14 cellular contexts compared by ENCODE assay signal in the genomic region with DNA sequence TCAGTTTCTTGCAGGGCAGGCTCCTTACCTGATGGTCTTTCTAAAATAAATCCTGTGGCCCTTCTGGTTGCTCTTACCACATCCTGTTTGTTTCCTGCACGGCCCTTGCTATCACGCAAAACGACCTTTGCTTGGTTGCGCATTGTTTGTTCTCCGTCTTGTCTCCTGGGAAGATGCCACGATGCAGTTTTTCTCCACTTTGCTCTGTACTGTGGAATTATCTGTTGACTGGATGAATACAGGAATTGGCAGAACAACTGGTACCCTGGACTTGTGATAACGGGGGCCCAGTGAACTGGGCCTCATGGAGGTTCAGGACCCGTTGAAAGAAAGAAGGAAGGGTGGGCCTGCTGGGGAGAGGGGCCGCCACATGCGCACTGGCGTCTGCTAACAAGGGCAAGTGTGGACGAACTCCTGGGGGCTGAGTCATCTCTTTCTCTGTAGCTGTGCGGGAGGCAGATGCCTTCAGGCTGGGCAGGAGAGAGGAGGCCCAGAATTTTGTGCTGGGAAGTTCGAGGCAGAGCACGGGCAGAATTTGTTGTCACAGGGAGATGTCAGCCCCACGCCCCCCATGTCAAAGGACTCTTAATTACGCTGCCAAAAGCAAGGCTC.
"Had no signal": no experiment of that assay in that cellular context is flagged by ENCODE, and none has a peak within 500 bp of the region (broad histone marks: within the 10 kb centered on the region; RNA-seq: fewer than 3 reads in every experiment).

No MANE protein-coding gene starts in this region.

- H3K4me3 ChIP-seq: esophagus muscularis mucosa, suprapubic skin had no signal

- H3K27me3 ChIP-seq: brain microvascular endothelial cell had no signal

- H3K36me3 ChIP-seq: brain microvascular endothelial cell, esophagus muscularis mucosa, suprapubic skin had no signal

- ATAC-seq: left colon; natural killer cell treated with Interleukin-12 subunit alpha and Interleukin-12 subunit beta and Interleukin-15 and Interleukin-18, amount 100 ng/mL, for 72 hours; stimulated activated naive CD8-positive, alpha-beta T cell treated with anti-CD3 and anti-CD28 coated beads, Interleukin-15, Interleukin-2, amounts not matched to agents 100 U/mL and 50 U/mL, for 24 hours had no signal

- H3K9me3 ChIP-seq: esophagus muscularis mucosa, suprapubic skin had no signal

- DNase-seq: activated CD4-positive, alpha-beta T cell treated with anti-CD3 and anti-CD28 coated beads, Interleukin-2, amount 50 U/mL, for 4 hours; activated CD4-positive, CD25-positive, alpha-beta regulatory T cell treated with anti-CD3 and anti-CD28 coated beads, Interleukin-2, amount 50 U/mL, for 72 hours; activated T-cell treated with anti-CD3 and anti-CD28 coated beads, Interleukin-2, amount 50 U/mL, for 1 hour; amygdala; brain microvascular endothelial cell; glutamatergic neuron; immature natural killer cell; left colon; stimulated activated CD4-positive, alpha-beta T cell treated with anti-CD3 and anti-CD28 coated beads, Interleukin-4, amount 100 ng/mL, for 1 hour; stimulated activated CD8-positive, alpha-beta memory T cell treated with anti-CD3 and anti-CD28 coated beads, Interleukin-4, amount 100 ng/mL, for 48 hours; stimulated activated naive CD8-positive, alpha-beta T cell treated with anti-CD3 and anti-CD28 coated beads, Interleukin-15, Interleukin-2, amounts not matched to agents 100 U/mL and 50 U/mL, for 24 hours had no signal

- H3K27ac ChIP-seq: brain microvascular endothelial cell, esophagus muscularis mucosa, suprapubic skin had no signal

- H3K4me1 ChIP-seq: esophagus muscularis mucosa, suprapubic skin had no signal
